8 cellular contexts compared by ENCODE assay signal in the genomic region with DNA sequence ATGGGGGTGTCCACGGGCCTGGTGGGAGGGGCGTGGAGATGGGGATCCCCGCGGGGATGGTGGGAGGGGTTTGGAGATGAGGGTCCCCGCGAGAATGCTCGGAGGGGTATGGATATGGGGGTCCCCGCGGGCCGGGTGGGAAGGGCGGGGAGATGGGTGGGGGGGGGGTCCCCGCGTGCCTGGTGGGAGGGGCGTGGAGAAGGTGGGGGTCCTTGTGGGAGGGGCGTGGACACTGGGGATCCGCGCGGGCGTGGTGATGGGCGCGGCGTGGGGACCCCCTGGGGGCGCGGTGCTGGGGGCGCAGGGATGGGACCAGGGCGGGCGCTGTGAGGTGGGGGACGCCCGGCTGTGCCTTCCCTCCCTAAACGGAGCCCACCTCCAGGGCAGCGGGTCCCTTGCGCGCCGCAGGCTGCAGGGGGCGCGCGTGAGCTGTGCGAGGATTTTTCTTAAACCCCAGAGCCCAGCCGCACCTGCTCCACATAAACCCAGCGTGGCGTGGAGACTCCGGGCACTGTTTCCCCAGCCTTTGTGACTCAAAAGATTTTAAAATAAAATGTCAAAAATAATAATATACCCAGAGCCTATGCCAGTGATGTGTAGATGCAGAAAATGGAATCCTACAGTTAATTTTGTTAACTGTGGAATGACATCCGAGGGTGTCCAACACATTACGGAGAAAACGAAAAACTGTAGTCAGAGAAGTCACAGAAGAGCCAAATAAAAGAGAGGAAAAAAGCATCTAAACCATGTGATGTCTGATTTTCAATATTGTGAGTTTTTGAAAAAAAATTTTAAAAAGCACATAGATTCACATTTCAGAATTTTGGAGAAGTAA. TPM values are rescaled to one million over a fixed set of nuclear protein-coding genes. Genes with fewer than 3 reads are reported as not detected.
DNase-seq lines count a peak whose midpoint lies in the region; ATAC-seq, FAIRE-seq and TF ChIP-seq lines count a peak whose summit lies in the region.

No MANE protein-coding gene starts in this region.

- ATAC-seq in HG02870 (IDR thresholded peaks at IDR 0.05; ENCODE audit: unreplicated experiment) (peak; percentile 41), GM12878 (peak; percentile 70)

- no peak for TF ChIP-seq POLR2A in GM12878 (IDR thresholded peaks at IDR 0.05; ENCODE audit: low read depth, low read length)

- POLR2A ChIA-PET in GM12878 (lab: Charles Lee) = no interaction called here

- peak overlapping the region; percentile 54; the same call in 1 of the 2 replicates for H3K4me2 ChIP-seq in GM12878 (ENCODE audit: control insufficient read depth, insufficient read depth)

- TF ChIP-seq CTCF in GM13976 (IDR thresholded peaks at IDR 0.05; ENCODE audit: borderline replicate concordance, control extremely low read depth, extremely low read depth, insufficient read depth, missing control alignments) (peak; percentile 95), GM12878 (IDR thresholded peaks at IDR 0.05 in 2 of 3, conservative IDR thresholded peaks at IDR 0.05 in 1 of 3; ENCODE audit: control insufficient read depth in 2 of 3, extremely low read depth in 1 of 3, insufficient read depth in 1 of 3, low read depth in 3 of 3, low read length in 3 of 3) (peak; percentile 92 to 98 (median 98); a peak in 5 of 6 replicates)

- H3K4me1 ChIP-seq in GM12878 (ENCODE audit: control insufficient read depth, insufficient read depth, low read length) = peaks cover 4% of the 10 kb centered on the region

- intact Hi-C loops in GM12878 (cut with micrococcal nuclease; ENCODE audit: unreplicated experiment) = loop anchor here (1.0 to 10.0 kb wide), 10 partner anchors 27 to 1241 kb away; partner anchors contain the start of genes CD99 and GTPBP6

- WGBS in GM12878 (ENCODE audit: insufficient coverage, insufficient replicate concordance, low lambda C conversion rate, missing lambda C conversion rate) = 3% methylated on average over 26 of the region's 45 CpGs

- no peaks in the 10 kb centered on the region for H3K27me3 ChIP-seq in GM12878 (replicated peaks in 1 of 2; ENCODE audit: control insufficient read depth in 2 of 2, insufficient read depth in 2 of 2, low read length in 1 of 2)

- peaks cover 11% of the 10 kb centered on the region for H3K9me3 ChIP-seq in GM12878 (replicated peaks; ENCODE audit: control insufficient read depth, insufficient read depth, low read length)

- TF ChIP-seq RAD21 in GM12878 (IDR thresholded peaks at IDR 0.05; ENCODE audit: insufficient read depth, low read depth, low read length) = peak; percentile 95

- peak overlapping the region; percentile 42 for H3K27ac ChIP-seq in GM12878 (ENCODE audit: control insufficient read depth, insufficient read depth)

- SMC1A ChIA-PET in GM12878 (lab: Charles Lee; ENCODE audit: uncharacterized antibody, unreplicated experiment) = no interaction called here

- H3K4me3 ChIP-seq in GM12878 = peak overlapping the region; percentile 32; the same call in 1 of the 2 replicates

- no TSS peak for BruUV-seq in GM12878 (replicated peaks; lab: Mats Ljungman, UMichigan)

- no peak overlapping the region for H2AFZ ChIP-seq in GM12878 (ENCODE audit: control insufficient read depth, low read depth, low read length)

- no peak for TF ChIP-seq EP300 in GM12878 (IDR thresholded peaks at IDR 0.05; ENCODE audit: borderline replicate concordance in 1 of 2, control insufficient read depth in 1 of 2, low read depth in 2 of 2, low read length in 2 of 2)

- CTCF ChIA-PET in GM12878 (lab: Yijun Ruan, JAX) = no interaction called here

- H3K36me3 ChIP-seq in GM12878 (ENCODE audit: control insufficient read depth in 2 of 2, insufficient read depth in 2 of 2, low read length in 1 of 2) = peaks cover 0 to 2% of the 10 kb centered on the region in 2 experiments; a peak in 1 of 4 replicates

- in situ Hi-C loops in GM13976 (cut with MboI; ENCODE audit: low sequenced_read_pairs, unreplicated experiment) = no loop called here
- in situ Hi-C loops in GM12878 (cut with MboI) = loop anchor here (10.0 to 25.0 kb wide), 2 partner anchors 1058 to 1161 kb away; partner anchors contain the start of genes DHRSX and ZBED1

- DNase-seq in GM13976 (ENCODE audit: low spot score) (peak; percentile 86), SK-N-DZ (ENCODE audit: low spot score) (peak; percentile 57), GM12878 (ENCODE audit: low read depth, low spot score) (no peak), inferior parietal cortex (ENCODE audit: extremely low spot score) (peak; percentile 78), cerebellar nuclear complex (lab: John Stamatoyannopoulos, UW) (no peak), AML-193 (lab: John Stamatoyannopoulos, UW) (no peak)
- peak; percentile 81 to 90 for DNase-seq in stimulated activated CD4-positive, alpha-beta T cell treated with anti-CD3 and anti-CD28 coated beads, Interleukin-15, amount 100 ng/mL, for 48 hours (ENCODE audit: low read depth in 2 of 2)

- peaks cover 35% of the 10 kb centered on the region for H3K79me2 ChIP-seq in GM12878 (ENCODE audit: control insufficient read depth, insufficient read depth, low read length)

- H4K20me1 ChIP-seq in GM12878 (ENCODE audit: control insufficient read depth, insufficient read depth) = no peaks in the 10 kb centered on the region

- peak overlapping the region; percentile 20 for H3K9ac ChIP-seq in GM12878 (ENCODE audit: control insufficient read depth, insufficient read depth, low read length)

- RAD21 ChIA-PET in GM12878 (lab: Charles Lee; ENCODE audit: unreplicated experiment) = no interaction called here

- FAIRE-seq in GM12878 (lab: Jason Lieb, UNC) = no peak

TF ChIP-seq in GM12878, 131 proteins besides CTCF, POLR2A, EP300 and RAD21 (continues in another document):
- TF ChIP-seq ELK1 (IDR thresholded peaks at IDR 0.05; ENCODE audit: low read depth, low read length) = 0 out of 2 replicates have a peak, but pooled peaks have one; percentile 28
- TF ChIP-seq, protein P1, sequence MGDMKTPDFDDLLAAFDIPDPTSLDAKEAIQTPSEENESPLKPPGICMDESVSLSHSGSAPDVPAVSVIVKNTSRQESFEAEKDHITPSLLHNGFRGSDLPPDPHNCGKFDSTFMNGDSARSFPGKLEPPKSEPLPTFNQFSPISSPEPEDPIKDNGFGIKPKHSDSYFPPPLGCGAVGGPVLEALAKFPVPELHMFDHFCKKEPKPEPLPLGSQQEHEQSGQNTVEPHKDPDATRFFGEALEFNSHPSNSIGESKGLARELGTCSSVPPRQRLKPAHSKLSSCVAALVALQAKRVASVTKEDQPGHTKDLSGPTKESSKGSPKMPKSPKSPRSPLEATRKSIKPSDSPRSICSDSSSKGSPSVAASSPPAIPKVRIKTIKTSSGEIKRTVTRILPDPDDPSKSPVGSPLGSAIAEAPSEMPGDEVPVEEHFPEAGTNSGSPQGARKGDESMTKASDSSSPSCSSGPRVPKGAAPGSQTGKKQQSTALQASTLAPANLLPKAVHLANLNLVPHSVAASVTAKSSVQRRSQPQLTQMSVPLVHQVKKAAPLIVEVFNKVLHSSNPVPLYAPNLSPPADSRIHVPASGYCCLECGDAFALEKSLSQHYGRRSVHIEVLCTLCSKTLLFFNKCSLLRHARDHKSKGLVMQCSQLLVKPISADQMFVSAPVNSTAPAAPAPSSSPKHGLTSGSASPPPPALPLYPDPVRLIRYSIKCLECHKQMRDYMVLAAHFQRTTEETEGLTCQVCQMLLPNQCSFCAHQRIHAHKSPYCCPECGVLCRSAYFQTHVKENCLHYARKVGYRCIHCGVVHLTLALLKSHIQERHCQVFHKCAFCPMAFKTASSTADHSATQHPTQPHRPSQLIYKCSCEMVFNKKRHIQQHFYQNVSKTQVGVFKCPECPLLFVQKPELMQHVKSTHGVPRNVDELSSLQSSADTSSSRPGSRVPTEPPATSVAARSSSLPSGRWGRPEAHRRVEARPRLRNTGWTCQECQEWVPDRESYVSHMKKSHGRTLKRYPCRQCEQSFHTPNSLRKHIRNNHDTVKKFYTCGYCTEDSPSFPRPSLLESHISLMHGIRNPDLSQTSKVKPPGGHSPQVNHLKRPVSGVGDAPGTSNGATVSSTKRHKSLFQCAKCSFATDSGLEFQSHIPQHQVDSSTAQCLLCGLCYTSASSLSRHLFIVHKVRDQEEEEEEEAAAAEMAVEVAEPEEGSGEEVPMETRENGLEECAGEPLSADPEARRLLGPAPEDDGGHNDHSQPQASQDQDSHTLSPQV (IDR thresholded peaks at IDR 0.05) = peak; percentile 59; the same call in 1 of the 2 replicates

RNA-seq across cellular contexts. Expression of gene ASMTL, which starts 1.5 kb away (rescaled TPM):
- polyA plus RNA-seq in SK-N-DZ (2014; cell fraction: cytosol; rRNA removed) = 2.3 and 3.5 TPM in 2 replicates
- 5.2 and 6.5 TPM in 2 replicates for polyA plus RNA-seq in SK-N-DZ (2014; cell fraction: nucleus; rRNA removed)
- total RNA-seq in GM12878 (2013; cell fraction: nucleolus; rRNA removed) = 32.4 and 34.7 TPM in 2 replicates
- 21.7 and 32.2 TPM in 2 replicates for total RNA-seq in GM12878 (2014; rRNA removed)
- 15.5 and 18.1 TPM in 2 replicates for total RNA-seq in GM12878 (2014; rRNA removed; fragmentation: Illumina TruSeq; extraction: Trizol)
- 46.6 and 46.8 TPM in 2 replicates for total RNA-seq in GM12878 (2021)
- 14.8 TPM for polyA plus RNA-seq in GM12878 (2011; ENCODE audit: low read depth)
- 24.5 and 51.9 TPM in 2 replicates for polyA plus RNA-seq in GM12878 (2011; rRNA removed)
- polyA plus RNA-seq in GM12878 (2011; cell fraction: cytosol; rRNA removed) = 54.2 and 67.8 TPM in 2 replicates
- polyA plus RNA-seq in GM12878 (2011; cell fraction: nucleus; rRNA removed) = 97.6 and 127 TPM in 2 replicates
- 42.3 and 47.5 TPM in 2 replicates for polyA plus RNA-seq in GM12878 (2012)
- polyA plus RNA-seq in GM12878 (2014; fragmentation: Illumina TruSeq; extraction: Trizol) = 8.5 and 14.3 TPM in 2 replicates
- 1 to 10 TPM; 1.6 to 3.8 TPM for polyA plus RNA-seq in GM12878 (2014; fragmentation: Nextera tagmentation; extraction: Ambion mirVana)
- polyA plus RNA-seq in GM12878 (2014; rRNA removed) = 44.6 and 48.4 TPM in 2 replicates
- polyA plus RNA-seq in GM12878 (2016; fragmentation: Nextera tagmentation; extraction: Ambion mirVana) = 10 to 100 TPM; 32.1 to 34.4 TPM
- 31.2 and 53.8 TPM in 2 replicates for polyA minus RNA-seq in GM12878 (2011; rRNA and poly(A)+ RNA removed)
- 20.7 and 21.2 TPM in 2 replicates for polyA minus RNA-seq in GM12878 (2011; cell fraction: cytosol; rRNA and poly(A)+ RNA removed)
- polyA minus RNA-seq in GM12878 (2011; cell fraction: nucleus; rRNA and poly(A)+ RNA removed) = 17.2 and 27.9 TPM in 2 replicates

Comparison
In these comparisons a context has a peak if more than half of its experiments do, and no peak if none do; other contexts are left out.
1. DNase-seq: peak in GM13976 (single experiment), SK-N-DZ (single experiment), inferior parietal cortex (single experiment) and stimulated activated CD4-positive, alpha-beta T cell treated with anti-CD3 and anti-CD28 coated beads, Interleukin-15, amount 100 ng/mL, for 48 hours (2 of 2); none in GM12878 (single experiment), cerebellar nuclear complex (0 of 2) and AML-193 (0 of 2).